9 cellular contexts compared by ENCODE assay signal in genomic region chr15:64845826-64846225, GRCh38. TPM values are rescaled to one million over a fixed set of nuclear protein-coding genes. Genes with fewer than 3 reads are reported as not detected.
DNase-seq lines count a peak whose midpoint lies in the region; ATAC-seq and TF ChIP-seq lines count a peak whose summit lies in the region.
"Had no signal": no experiment of that assay in that cellular context is flagged by ENCODE, and none has a peak within 500 bp of the region (broad histone marks: within the 10 kb centered on the region; RNA-seq: fewer than 3 reads in every experiment).

No MANE protein-coding gene starts in this region.

- TF ChIP-seq CTCF in GM23338 (conservative IDR thresholded peaks at IDR 0.05; ENCODE audit: low read depth in 2 of 2) (no peak), activated B cell treated with CpG ODN at 0.5 μM for 24 hours (IDR thresholded peaks at IDR 0.05) (no peak), hepatocyte (IDR thresholded peaks at IDR 0.05; ENCODE audit: poor library complexity) (no peak)

- POLR2A ChIA-PET in activated B cell treated with CpG ODN at 0.5 μM for 24 hours (lab: Charles Lee) = interaction anchor here (0.8 to 6.9 kb wide), 2 partner anchors 48 to 61 kb away, joined by 4 to 117 read pairs; no protein-coding TSS in a partner anchor

- H3K4me3 Mint-ChIP-seq in GM23338 (no peak overlapping the region; the same call in 2 of the 3 replicates), activated B cell treated with CpG ODN at 0.5 μM for 24 hours (peak overlapping the region; percentile 95)
- H3K4me3 Mint-ChIP-seq in stimulated activated memory B cell treated with anti-CD40 and anti-IgM and Interleukin-4, amounts not matched to agents 10 μg/mL and 1 μg/mL and 100 μg/mL, for 72 hours = peak overlapping the region; percentile 96

- H3K4me2 ChIP-seq in GM23338 = peak overlapping the region; percentile 94; the same call in 1 of the 2 replicates
- H3K4me2 ChIP-seq in hepatocyte = peak overlapping the region; percentile 94

- H3K27ac ChIP-seq in GM23338 (ENCODE audit: low read depth) (no peak overlapping the region), hepatocyte (no peak overlapping the region)

- H3F3A ChIP-seq in GM23338 (replicated peaks; ENCODE audit: low read depth) = peaks cover 23% of the 10 kb centered on the region

- H3K9me2 ChIP-seq in GM23338 (ENCODE audit: insufficient read depth) (no peaks in the 10 kb centered on the region), hepatocyte (replicated peaks; ENCODE audit: insufficient read depth) (no peaks in the 10 kb centered on the region)

- H3K36me3 ChIP-seq in GM23338 (ENCODE audit: insufficient read depth) (peaks cover 12% of the 10 kb centered on the region; the same call in 1 of the 2 replicates), hepatocyte (replicated peaks; ENCODE audit: insufficient read depth, low read depth) (no peaks in the 10 kb centered on the region)

- H3K4me1 ChIP-seq in GM23338 (ENCODE audit: insufficient read depth) (peaks cover 58% of the 10 kb centered on the region), hepatocyte (ENCODE audit: insufficient read depth) (peaks cover 23% of the 10 kb centered on the region)

- H3K9me3 ChIP-seq in hepatocyte (ENCODE audit: low read depth) = no peaks in the 10 kb centered on the region

- DNase-seq in GM23338 (ENCODE audit: low spot score) = no peak
- DNase-seq in activated B cell treated with CpG ODN at 0.5 μM for 24 hours = no peak
- no peak for DNase-seq in hepatocyte (ENCODE audit: low spot score)
- no peak for DNase-seq in activated gamma-delta T cell (lab: John Stamatoyannopoulos, UW)
- DNase-seq in NCI-H446 treated with DMSO at 0.1 percent for 48 hours (lab: John Stamatoyannopoulos, UW) = no peak
- DNase-seq: activated CD4-positive, CD25-positive, alpha-beta regulatory T cell treated with anti-CD3 and anti-CD28 coated beads, Interleukin-2, amount 50 U/mL, for 72 hours; NCI-H510A had no signal

- H3K36me3 Mint-ChIP-seq in GM23338 (ENCODE audit: low read depth) (peaks cover 26% of the 10 kb centered on the region), activated B cell treated with CpG ODN at 0.5 μM for 24 hours (ENCODE audit: low read depth) (peaks cover 51% of the 10 kb centered on the region)
- peaks cover 20% of the 10 kb centered on the region for H3K36me3 Mint-ChIP-seq in stimulated activated memory B cell treated with anti-CD40 and anti-IgM and Interleukin-4, amounts not matched to agents 10 μg/mL and 1 μg/mL and 100 μg/mL, for 72 hours

- H3K27me3 ChIP-seq in GM23338 (ENCODE audit: insufficient read depth) = no peaks in the 10 kb centered on the region
- H3K27me3 ChIP-seq in hepatocyte = no peaks in the 10 kb centered on the region

- H2AFZ ChIP-seq in GM23338 = no peak overlapping the region
- no peak overlapping the region for H2AFZ ChIP-seq in hepatocyte

- H3K27ac Mint-ChIP-seq in GM23338 = peak overlapping the region; percentile 66; the same call in 1 of the 2 replicates
- H3K27ac Mint-ChIP-seq in activated B cell treated with CpG ODN at 0.5 μM for 24 hours = peak overlapping the region; percentile 71
- H3K27ac Mint-ChIP-seq in stimulated activated memory B cell treated with anti-CD40 and anti-IgM and Interleukin-4, amounts not matched to agents 10 μg/mL and 1 μg/mL and 100 μg/mL, for 72 hours = peak overlapping the region; percentile 76

- H3K9me3 Mint-ChIP-seq in GM23338 (no peaks in the 10 kb centered on the region), activated B cell treated with CpG ODN at 0.5 μM for 24 hours (no peaks in the 10 kb centered on the region)
- H3K9me3 Mint-ChIP-seq in stimulated activated memory B cell treated with anti-CD40 and anti-IgM and Interleukin-4, amounts not matched to agents 10 μg/mL and 1 μg/mL and 100 μg/mL, for 72 hours = no peaks in the 10 kb centered on the region

- ATAC-seq in GM23338 (no peak), activated B cell treated with CpG ODN at 0.5 μM for 24 hours (ENCODE audit: low read depth) (no peak), HG03196 (IDR thresholded peaks at IDR 0.05; ENCODE audit: unreplicated experiment) (no peak)
- ATAC-seq in stimulated activated memory B cell treated with anti-CD40 and anti-IgM and Interleukin-4, amounts not matched to agents 10 μg/mL and 1 μg/mL and 100 μg/mL, for 72 hours = no peak

- H3K27me3 Mint-ChIP-seq in GM23338 (ENCODE audit: insufficient read depth, low read depth, poor library complexity) (peaks cover 14% of the 10 kb centered on the region), activated B cell treated with CpG ODN at 0.5 μM for 24 hours (no peaks in the 10 kb centered on the region)
- no peaks in the 10 kb centered on the region for H3K27me3 Mint-ChIP-seq in stimulated activated memory B cell treated with anti-CD40 and anti-IgM and Interleukin-4, amounts not matched to agents 10 μg/mL and 1 μg/mL and 100 μg/mL, for 72 hours

- H3K4me1 Mint-ChIP-seq in GM23338 (peaks cover 60% of the 10 kb centered on the region), activated B cell treated with CpG ODN at 0.5 μM for 24 hours (peaks cover 74% of the 10 kb centered on the region)
- H3K4me1 Mint-ChIP-seq in stimulated activated memory B cell treated with anti-CD40 and anti-IgM and Interleukin-4, amounts not matched to agents 10 μg/mL and 1 μg/mL and 100 μg/mL, for 72 hours = peaks cover 74% of the 10 kb centered on the region

- H3K79me2 ChIP-seq in GM23338 (replicated peaks; ENCODE audit: insufficient read depth) (peaks cover 84% of the 10 kb centered on the region), hepatocyte (peaks cover 64% of the 10 kb centered on the region)

- 89% methylated on average over 3 of the region's 3 CpGs for WGBS in hepatocyte (ENCODE audit: low lambda C conversion rate, missing lambda C conversion rate)

- H3K4me3 ChIP-seq in GM23338 (peak overlapping the region; percentile 88; the same call in 1 of the 2 replicates), hepatocyte (no peak overlapping the region)

- intact Hi-C loops in activated B cell treated with CpG ODN at 0.5 μM for 24 hours (cut with micrococcal nuclease) = loop anchor here (10.0 kb wide), 1 partner anchor 751 kb away; the partner anchor contains the start of genes CIAO2A and SNX1

- CTCF ChIA-PET in activated B cell treated with CpG ODN at 0.5 μM for 24 hours (lab: Charles Lee) = interaction anchor here (1.3 to 1.7 kb wide), 3 partner anchors 10 to 60 kb away, joined by 5 to 7 read pairs (median 5); no protein-coding TSS in a partner anchor

- H4K20me1 ChIP-seq in GM23338 (replicated peaks; ENCODE audit: insufficient read depth) (peaks cover 73% of the 10 kb centered on the region), hepatocyte (ENCODE audit: insufficient read depth, poor library complexity, severe bottlenecking) (peaks cover 6% of the 10 kb centered on the region)

TF ChIP-seq in GM23338, 12 proteins besides CTCF, POLR2A, EP300 and RAD21:
- TF ChIP-seq NANOG (IDR thresholded peaks at IDR 0.05; ENCODE audit: borderline replicate concordance) (no peak), JUNB (IDR thresholded peaks at IDR 0.05; ENCODE audit: unreplicated experiment) (no peak), EZH2phosphoT487 (IDR thresholded peaks at IDR 0.05; ENCODE audit: unreplicated experiment) (no peak), ETS1 (IDR thresholded peaks at IDR 0.05) (no peak), STAT1 (IDR thresholded peaks at IDR 0.05; ENCODE audit: unreplicated experiment) (no peak)

RNA-seq across cellular contexts. Expression of gene PLEKHO2, which starts 4.1 kb away (rescaled TPM):
- 27.8 and 29.4 TPM in 2 replicates for total RNA-seq in GM23338 (2014; rRNA removed; shearing (Covaris generic))
- polyA plus RNA-seq in GM23338 (2016; fragmentation: Nextera tagmentation; extraction: Ambion mirVana) = 9.0 TPM in 2 replicates
- 36.5 and 38.1 TPM in 2 replicates for total RNA-seq in activated B cell treated with CpG ODN at 0.5 μM for 24 hours
- total RNA-seq in hepatocyte = 12.4 and 12.7 TPM in 2 replicates
- 15.1 and 19.7 TPM in 2 replicates for polyA plus RNA-seq in hepatocyte

RNA-seq across cellular contexts. Expression of gene PIF1, which starts 20.4 kb away (rescaled TPM):
- total RNA-seq in GM23338 (2014; rRNA removed; shearing (Covaris generic)) = 193 and 200 TPM in 2 replicates
- 106 and 116 TPM in 2 replicates for polyA plus RNA-seq in GM23338 (2016; fragmentation: Nextera tagmentation; extraction: Ambion mirVana)
- total RNA-seq in activated B cell treated with CpG ODN at 0.5 μM for 24 hours = 3.3 and 5.5 TPM in 2 replicates
- 0.76 and 1.5 TPM in 2 replicates for total RNA-seq in hepatocyte
- 3.3 and 3.8 TPM in 2 replicates for polyA plus RNA-seq in hepatocyte

Comparison
In these comparisons a context has a peak if more than half of its experiments do, and no peak if none do; other contexts are left out.
1. RNA of gene PIF1, which starts 20.4 kb away (total RNA-seq): 193 to 200 TPM in GM23338; 3.3 to 5.5 TPM in activated B cell treated with CpG ODN at 0.5 μM for 24 hours and 0.76 to 1.5 TPM in hepatocyte; every median in the first group is over 10 times any median in the second.
2. Peak in every context shown above with its lines, with median percentiles within 50 percentile points of each other: H3K27ac Mint-ChIP-seq.